Comparison of ENCODE assay signal across 28 cellular contexts in the genomic region with DNA sequence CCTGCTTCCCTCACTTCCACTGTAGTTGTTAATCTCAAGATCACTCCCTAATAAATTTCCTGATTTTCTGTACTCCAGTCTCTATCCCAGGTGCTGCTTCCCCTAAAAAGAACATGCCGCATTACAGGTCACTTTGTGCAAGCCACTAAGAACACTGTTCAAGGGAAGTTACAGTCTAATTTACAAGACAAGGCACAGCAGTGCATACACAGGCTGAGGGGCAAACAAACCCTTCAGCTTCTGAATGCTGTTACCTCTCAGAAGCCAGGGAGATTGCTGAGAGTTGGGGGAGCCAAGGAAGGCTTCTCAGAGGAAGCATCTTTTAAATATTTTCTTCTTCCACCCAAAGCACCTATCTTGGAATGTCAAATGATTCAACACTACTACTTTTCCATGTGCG.
"Had no signal": no experiment of that assay in that cellular context is flagged by ENCODE, and none has a peak within 500 bp of the region (broad histone marks: within the 10 kb centered on the region; RNA-seq: fewer than 3 reads in every experiment).

No MANE protein-coding gene starts in this region.

- H3K36me3 ChIP-seq: left ventricle myocardium inferior, ovary, prostate gland, sigmoid colon, stomach, thyroid gland, transverse colon, upper lobe of left lung, vagina had no signal

- H3K4me3 Mint-ChIP-seq: mesothelial cell of epicardium; naive B cell; natural killer cell; nephron progenitor cell; stimulated activated memory B cell treated with anti-CD40 and anti-IgM and Interleukin-4, amounts not matched to agents 10 μg/mL and 1 μg/mL and 100 μg/mL, for 72 hours had no signal

- H3K4me2 ChIP-seq: smooth muscle cell had no signal

- DNase-seq: hippocampal formation; islet precursor cell; left ventricle myocardium inferior; mesendoderm; naive B cell; natural killer cell; nephron progenitor cell; ovary; posterior cingulate gyrus; retina; right cardiac atrium; sigmoid colon; stimulated activated CD4-positive, alpha-beta T cell treated with anti-CD3 and anti-CD28 coated beads, Interleukin-1b, Interleukin-23, amount 100 ng/mL, for 48 hours; stimulated activated CD4-positive, alpha-beta T cell treated with anti-CD3 and anti-CD28 coated beads, Interleukin-2, amount 100 ng/mL, for 48 hours; stimulated activated CD4-positive, alpha-beta T cell treated with anti-CD3 and anti-CD28 coated beads, Interleukin-4, amount 100 ng/mL, for 4 hours; stimulated activated CD8-positive, alpha-beta memory T cell treated with anti-CD3 and anti-CD28 coated beads, Interleukin-4, amount 100 ng/mL, for 48 hours; stimulated activated naive CD8-positive, alpha-beta T cell treated with anti-CD3 and anti-CD28 coated beads, Interleukin-15, Interleukin-2, amounts not matched to agents 100 U/mL and 50 U/mL, for 24 hours; stomach; testis; thyroid gland; transverse colon; upper lobe of left lung had no signal

- H3K9me3 Mint-ChIP-seq: mesothelial cell of epicardium; nephron progenitor cell; stimulated activated memory B cell treated with anti-CD40 and anti-IgM and Interleukin-4, amounts not matched to agents 10 μg/mL and 1 μg/mL and 100 μg/mL, for 72 hours had no signal

- H3K4me3 ChIP-seq: left ventricle myocardium inferior, lung, ovary, prostate gland, sigmoid colon, smooth muscle cell, stomach, testis, thyroid gland, transverse colon, upper lobe of left lung, vagina had no signal

- H3K27ac ChIP-seq: left ventricle myocardium inferior, ovary, prostate gland, sigmoid colon, stomach, testis, transverse colon, vagina had no signal

- H3K27me3 Mint-ChIP-seq: stimulated activated memory B cell treated with anti-CD40 and anti-IgM and Interleukin-4, amounts not matched to agents 10 μg/mL and 1 μg/mL and 100 μg/mL, for 72 hours had no signal

- H3K27ac Mint-ChIP-seq: mesothelial cell of epicardium; naive B cell; natural killer cell; nephron progenitor cell; stimulated activated memory B cell treated with anti-CD40 and anti-IgM and Interleukin-4, amounts not matched to agents 10 μg/mL and 1 μg/mL and 100 μg/mL, for 72 hours had no signal

- H3K36me3 Mint-ChIP-seq: mesothelial cell of epicardium; naive B cell; natural killer cell; stimulated activated memory B cell treated with anti-CD40 and anti-IgM and Interleukin-4, amounts not matched to agents 10 μg/mL and 1 μg/mL and 100 μg/mL, for 72 hours had no signal

- ATAC-seq: natural killer cell; right cardiac atrium; stimulated activated memory B cell treated with anti-CD40 and anti-IgM and Interleukin-4, amounts not matched to agents 10 μg/mL and 1 μg/mL and 100 μg/mL, for 72 hours; stimulated activated naive CD8-positive, alpha-beta T cell treated with anti-CD3 and anti-CD28 coated beads, Interleukin-15, Interleukin-2, amounts not matched to agents 100 U/mL and 50 U/mL, for 24 hours had no signal

- H3K9me3 ChIP-seq: left ventricle myocardium inferior, ovary, prostate gland, sigmoid colon, stomach, testis, thyroid gland, transverse colon, upper lobe of left lung, vagina had no signal

- H3K4me1 Mint-ChIP-seq: naive B cell; natural killer cell; stimulated activated memory B cell treated with anti-CD40 and anti-IgM and Interleukin-4, amounts not matched to agents 10 μg/mL and 1 μg/mL and 100 μg/mL, for 72 hours had no signal

- H3K27me3 ChIP-seq: ovary, sigmoid colon, stomach, testis, thyroid gland, transverse colon, upper lobe of left lung, vagina had no signal

- H3K4me1 ChIP-seq: left ventricle myocardium inferior, prostate gland, sigmoid colon, testis, transverse colon, vagina had no signal
